In the genomic region with DNA sequence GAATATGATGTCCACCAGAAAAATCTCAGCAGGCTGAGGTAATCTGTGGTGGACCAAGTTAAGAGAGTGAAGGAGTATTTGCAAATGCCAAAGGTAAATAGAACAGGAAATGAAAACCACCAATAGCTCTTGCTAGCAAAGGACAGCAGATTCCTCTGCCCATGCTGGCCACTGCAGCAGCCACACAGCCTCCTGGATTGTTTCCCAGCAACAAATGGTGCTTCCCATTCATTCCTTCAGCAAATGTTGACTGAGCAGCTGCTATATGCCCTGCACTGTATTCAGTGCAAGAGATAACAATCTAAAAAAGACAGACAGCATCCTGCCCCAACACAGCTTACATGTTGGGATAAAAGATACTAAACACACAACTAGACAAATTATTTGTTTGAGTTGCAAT, we compare ENCODE assay signal across 20 cellular contexts. TPM values are rescaled to one million over a fixed set of nuclear protein-coding genes. Genes with fewer than 3 reads are reported as not detected.
DNase-seq lines count a peak whose midpoint lies in the region; ATAC-seq, FAIRE-seq and TF ChIP-seq lines count a peak whose summit lies in the region.
"Had no signal": no experiment of that assay in that cellular context is flagged by ENCODE, and none has a peak within 500 bp of the region (broad histone marks: within the 10 kb centered on the region; RNA-seq: fewer than 3 reads in every experiment).

No MANE protein-coding gene starts in this region.

- H3K36me3 ChIP-seq in small intestine (ENCODE audit: control insufficient read depth in 2 of 2, insufficient read depth in 2 of 2, low read length in 2 of 2) (no peaks in the 10 kb centered on the region), gastroesophageal sphincter (no peaks in the 10 kb centered on the region)
- H3K36me3 ChIP-seq: cardiac muscle cell, transverse colon had no signal

- TF ChIP-seq POLR2A in gastroesophageal sphincter (IDR thresholded peaks at IDR 0.05) = no peak

- H3K4me3 ChIP-seq in small intestine (ENCODE audit: low read depth in 1 of 2, low read length in 2 of 2) = no peak overlapping the region
- H3K4me3 ChIP-seq in gastroesophageal sphincter = no peak overlapping the region
- H3K4me3 ChIP-seq: cardiac muscle cell, transverse colon had no signal

- peaks cover 0 to 2% of the 10 kb centered on the region in 2 donors for H3K27me3 ChIP-seq in small intestine (ENCODE audit: control insufficient read depth in 2 of 2, insufficient read depth in 2 of 2, low read length in 2 of 2)
- no peaks in the 10 kb centered on the region for H3K27me3 ChIP-seq in gastroesophageal sphincter
- H3K27me3 ChIP-seq: cardiac muscle cell, transverse colon had no signal

- DNase-seq in NCI-H748 (lab: John Stamatoyannopoulos, UW; ENCODE audit: unreplicated experiment) (peak; percentile 18), NCI-H748 treated with DMSO at 0.1 percent for 48 hours (lab: John Stamatoyannopoulos, UW) (no peak), SHP77 treated with DMSO at 0.1 percent for 48 hours (lab: John Stamatoyannopoulos, UW) (peak; percentile 46), glomerular visceral epithelial cell (ENCODE audit: extremely low spot score) (peak; percentile 26), urothelium cell line (ENCODE audit: low spot score) (peak; percentile 8), NCI-H1105 treated with DMSO at 0.1 percent for 48 hours (lab: John Stamatoyannopoulos, UW) (no peak), small intestine (no peak)
- DNase-seq: 8988T; activated CD8-positive, alpha-beta memory T cell treated with anti-CD3 and anti-CD28 coated beads for 24 hours; DMS79 treated with DMSO at 0.1 percent for 48 hours; immature natural killer cell; NCI-H1092; NCI-H2171 treated with DMSO at 0.1 percent for 48 hours; stimulated activated naive B cell treated with anti-CD40 and anti-IgM and Interleukin-4, amounts not matched to agents 10 μg/mL and 1 μg/mL and 100 μg/mL, for 72 hours; transverse colon had no signal

- TF ChIP-seq CTCF in gastroesophageal sphincter (IDR thresholded peaks at IDR 0.05) = no peak

- FAIRE-seq in urothelium cell line (lab: Jason Lieb, UNC) = no peak
- FAIRE-seq in small intestine (lab: Jason Lieb, UNC) = no peak

- H3K4me1 ChIP-seq in small intestine (ENCODE audit: control insufficient read depth in 2 of 2, insufficient read depth in 1 of 2, low read depth in 1 of 2, low read length in 1 of 2) (no peaks in the 10 kb centered on the region), gastroesophageal sphincter (no peaks in the 10 kb centered on the region)

- no peaks in the 10 kb centered on the region for H3K9me3 ChIP-seq in small intestine (ENCODE audit: control insufficient read depth, low read depth)
- H3K9me3 ChIP-seq in gastroesophageal sphincter = no peaks in the 10 kb centered on the region
- H3K9me3 ChIP-seq: transverse colon had no signal

- no peak for ATAC-seq in gastroesophageal sphincter
- ATAC-seq: stimulated activated naive B cell treated with anti-CD40 and anti-IgM and Interleukin-4, amounts not matched to agents 10 μg/mL and 1 μg/mL and 100 μg/mL, for 72 hours had no signal

- no peak for TF ChIP-seq EP300 in gastroesophageal sphincter (IDR thresholded peaks at IDR 0.05)

- H3K27ac ChIP-seq in small intestine (ENCODE audit: low read depth in 1 of 2, low read length in 1 of 2) = no peak overlapping the region
- no peak overlapping the region for H3K27ac ChIP-seq in gastroesophageal sphincter
- H3K27ac ChIP-seq: cardiac muscle cell, transverse colon had no signal

RNA-seq across cellular contexts. Expression of a gene that starts 11.0 kb away (rescaled TPM):
- under 1 TPM in 2 of 3 donors, not detected in 1; under 0.01 TPM for polyA plus RNA-seq in small intestine
- total RNA-seq in gastroesophageal sphincter = under 1 TPM in 1 of 4 donors, not detected in 3; 0.13 TPM
- total RNA-seq: cardiac muscle cell, pulmonary artery endothelial cell had no signal
- polyA plus RNA-seq: cardiac muscle cell, esophagus, immature natural killer cell, neural cell had no signal

Comparison
In these comparisons a context has a peak if more than half of its experiments do, and no peak if none do; other contexts are left out.
1. DNase-seq: peak in NCI-H748 (single experiment), SHP77 treated with DMSO at 0.1 percent for 48 hours (single experiment), glomerular visceral epithelial cell (single experiment) and urothelium cell line (single experiment); none in NCI-H748 treated with DMSO at 0.1 percent for 48 hours (single experiment), NCI-H1105 treated with DMSO at 0.1 percent for 48 hours (single experiment) and small intestine (single experiment).